In the genomic region with DNA sequence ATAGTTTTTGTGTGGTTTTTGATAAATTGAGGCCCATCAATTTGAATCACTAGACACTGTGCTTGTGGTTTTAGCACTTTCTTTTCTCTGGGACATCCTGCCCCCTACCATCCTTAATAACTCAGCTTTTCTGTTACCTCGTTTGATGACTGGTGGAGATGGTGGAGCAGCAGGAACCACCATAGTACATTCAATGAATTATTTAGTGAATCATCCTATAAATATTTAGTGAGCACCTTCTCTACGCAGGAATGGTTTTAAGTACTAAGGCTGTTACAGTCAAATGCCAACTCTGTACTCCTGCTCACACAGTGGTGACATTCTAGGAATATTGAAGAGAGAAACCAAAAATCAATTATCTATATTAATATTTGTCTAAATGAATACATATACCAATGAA, we compare ENCODE assay signal across 18 cellular contexts.
DNase-seq lines count a peak whose midpoint lies in the region; ATAC-seq and TF ChIP-seq lines count a peak whose summit lies in the region.
"Had no signal": no experiment of that assay in that cellular context is flagged by ENCODE, and none has a peak within 500 bp of the region (broad histone marks: within the 10 kb centered on the region; RNA-seq: fewer than 3 reads in every experiment).

No MANE protein-coding gene starts in this region.

- H3K27ac ChIP-seq in RWPE2 (ENCODE audit: poor library complexity, severe bottlenecking) (no peak overlapping the region), mesenchymal stem cell (ENCODE audit: low read length, poor library complexity, severe bottlenecking) (no peak overlapping the region)
- H3K27ac ChIP-seq: BLaER1, C4-2B, GM23248 had no signal

- no peak overlapping the region for H3K4me2 ChIP-seq in mesenchymal stem cell (ENCODE audit: low read length, poor library complexity, severe bottlenecking)
- H3K4me2 ChIP-seq: BLaER1 had no signal

- H3K36me3 ChIP-seq in RWPE2 (ENCODE audit: low read depth) (no peaks in the 10 kb centered on the region), kidney epithelial cell (ENCODE audit: control insufficient read depth, insufficient read depth, low read length) (no peaks in the 10 kb centered on the region), mesenchymal stem cell (ENCODE audit: control insufficient read depth in 1 of 2, insufficient read depth in 2 of 2, low read depth in 1 of 2, low read length in 2 of 2) (no peaks in the 10 kb centered on the region)
- H3K36me3 ChIP-seq: BLaER1 had no signal

- no peak overlapping the region for H2BK120ac ChIP-seq in mesenchymal stem cell (ENCODE audit: low read depth, low read length)

- peaks cover 10% of the 10 kb centered on the region for H3K4me1 ChIP-seq in RWPE2 (ENCODE audit: insufficient read depth, poor library complexity, severe bottlenecking)
- H3K4me1 ChIP-seq in mesenchymal stem cell (ENCODE audit: control insufficient read depth, insufficient read depth, low read depth, low read length), result no peaks in the 10 kb centered on the region
- H3K4me1 ChIP-seq: BLaER1, Caco-2 had no signal

- no peak overlapping the region for H3K9ac ChIP-seq in mesenchymal stem cell (ENCODE audit: low read length)
- H3K9ac ChIP-seq: BLaER1, GM23248 had no signal

- H2AK5ac ChIP-seq in mesenchymal stem cell (ENCODE audit: low read length, severe bottlenecking), result no peak overlapping the region

- H3K79me1 ChIP-seq in mesenchymal stem cell (replicated peaks; ENCODE audit: low read length, poor library complexity, severe bottlenecking), result no peaks in the 10 kb centered on the region

- DNase-seq in RWPE2 (ENCODE audit: low spot score), result no peak
- DNase-seq in epithelial cell of esophagus (ENCODE audit: low read depth), result peak; percentile 39
- peak; percentile 34 for DNase-seq in kidney epithelial cell (ENCODE audit: low read depth)
- DNase-seq in renal cortical epithelial cell (ENCODE audit: low read depth), result peak; percentile 86
- no peak for DNase-seq in mesenchymal stem cell
- no peak for DNase-seq in stimulated activated CD4-positive, alpha-beta T cell treated with anti-CD3 and anti-CD28 coated beads, Interleukin-1b, Interleukin-23, amount 100 ng/mL, for 48 hours
- DNase-seq in activated CD8-positive, alpha-beta memory T cell treated with anti-CD3 and anti-CD28 coated beads for 24 hours, result no peak
- DNase-seq: Caco-2; CD4-positive, CD25-positive, alpha-beta regulatory T cell; CD8-positive, alpha-beta T cell; DMS153; DND-41; GM23248; H7; HCEC 1CT had no signal

- H4K8ac ChIP-seq in mesenchymal stem cell (ENCODE audit: low read length), result no peak overlapping the region

- H3K14ac ChIP-seq in mesenchymal stem cell (ENCODE audit: low read length in 2 of 2), result no peak overlapping the region

- no peak overlapping the region for H3K4ac ChIP-seq in mesenchymal stem cell (ENCODE audit: low read depth in 1 of 2, low read length in 2 of 2)

- no peak overlapping the region for H2BK12ac ChIP-seq in mesenchymal stem cell (ENCODE audit: low read length in 2 of 2)

- H2BK5ac ChIP-seq in mesenchymal stem cell (ENCODE audit: low read depth, low read length, poor library complexity, severe bottlenecking), result no peak overlapping the region

- H4K91ac ChIP-seq in mesenchymal stem cell (ENCODE audit: low read length), result no peak overlapping the region

- no peaks in the 10 kb centered on the region for H3K9me3 ChIP-seq in RWPE2 (ENCODE audit: severe bottlenecking)
- peaks cover 3% of the 10 kb centered on the region for H3K9me3 ChIP-seq in mesenchymal stem cell (ENCODE audit: control insufficient read depth, low read length)
- H3K9me3 ChIP-seq: BLaER1, Caco-2 had no signal

- no peaks in the 10 kb centered on the region for H3K27me3 ChIP-seq in RWPE2 (ENCODE audit: insufficient read depth, poor library complexity, severe bottlenecking)
- H3K27me3 ChIP-seq in kidney epithelial cell (ENCODE audit: control insufficient read depth, insufficient read depth, low read length), result no peaks in the 10 kb centered on the region
- no peaks in the 10 kb centered on the region for H3K27me3 ChIP-seq in mesenchymal stem cell (ENCODE audit: control insufficient read depth in 1 of 2, insufficient read depth in 1 of 2, low read length in 2 of 2)
- H3K27me3 ChIP-seq: BLaER1 had no signal

- 100% methylated on average over 1 of the region's 2 CpGs for WGBS in mesenchymal stem cell

- H3K18ac ChIP-seq in mesenchymal stem cell (ENCODE audit: low read depth in 1 of 2, low read length in 2 of 2), result no peak overlapping the region

- ATAC-seq in RWPE2 (ENCODE audit: low read depth) (peak; percentile 62; the same call in 2 of the 3 replicates), GM19455 (IDR thresholded peaks at IDR 0.05; ENCODE audit: unreplicated experiment) (no peak)
- ATAC-seq: CD8-positive, alpha-beta T cell had no signal

- H3K23ac ChIP-seq in mesenchymal stem cell (ENCODE audit: low read length in 2 of 2), result no peak overlapping the region

- H3K4me3 ChIP-seq in RWPE2 (ENCODE audit: severe bottlenecking) (no peak overlapping the region), epithelial cell of esophagus (ENCODE audit: low read length) (no peak overlapping the region), kidney epithelial cell (ENCODE audit: low read depth, low read length) (no peak overlapping the region), mesenchymal stem cell (ENCODE audit: insufficient read depth in 1 of 2, low read depth in 1 of 2, low read length in 2 of 2) (no peak overlapping the region)
- H3K4me3 ChIP-seq: BLaER1, GM23248 had no signal

- no peak overlapping the region for H2AFZ ChIP-seq in mesenchymal stem cell (ENCODE audit: low read depth, low read length)
- H2AFZ ChIP-seq: GM23248 had no signal

- no peak for TF ChIP-seq CTCF in RWPE2 (IDR thresholded peaks at IDR 0.05; ENCODE audit: poor library complexity, severe bottlenecking)
- TF ChIP-seq CTCF in epithelial cell of esophagus (IDR thresholded peaks at IDR 0.05; ENCODE audit: insufficient read depth, low read depth, low read length, missing control alignments), result no peak
- TF ChIP-seq CTCF in kidney epithelial cell (IDR thresholded peaks at IDR 0.05; ENCODE audit: insufficient read depth, low read length, poor library complexity, severe bottlenecking), result no peak

- H2BK15ac ChIP-seq in mesenchymal stem cell (ENCODE audit: low read depth, poor library complexity, severe bottlenecking), result no peak overlapping the region

Comparison
In these comparisons a context has a peak if more than half of its experiments do, and no peak if none do; other contexts are left out.
1. DNase-seq: peak in epithelial cell of esophagus (single experiment), kidney epithelial cell (single experiment) and renal cortical epithelial cell (single experiment); none in RWPE2 (single experiment), mesenchymal stem cell (single experiment), stimulated activated CD4-positive, alpha-beta T cell treated with anti-CD3 and anti-CD28 coated beads, Interleukin-1b, Interleukin-23, amount 100 ng/mL, for 48 hours (single experiment) and activated CD8-positive, alpha-beta memory T cell treated with anti-CD3 and anti-CD28 coated beads for 24 hours (single experiment).